Comparison of ENCODE assay signal across 8 cellular contexts in genomic region chr14:71320107-71320733, GRCh38. TPM values are rescaled to one million over a fixed set of nuclear protein-coding genes. Genes with fewer than 3 reads are reported as not detected.
DNase-seq lines count a peak whose midpoint lies in the region; ATAC-seq, FAIRE-seq and TF ChIP-seq lines count a peak whose summit lies in the region.

Gene SIPA1L1 (plus strand): TSS chr14:71320476.

- H3K4me1 Mint-ChIP-seq in natural killer cell treated with Interleukin-12 subunit alpha and Interleukin-12 subunit beta and Interleukin-15 and Interleukin-18, amount 100 ng/mL, for 72 hours (ENCODE audit: low read depth in 2 of 2) = peaks cover 43 to 48% of the 10 kb centered on the region in 2 donors

- H3K4me2 ChIP-seq in Loucy (ENCODE audit: low read depth, low read length, poor library complexity, severe bottlenecking) = peak within 1 kb of the TSS; percentile 88

- FAIRE-seq in H54 (lab: Jason Lieb, UNC) = peak; percentile 53

- H3K9me2 ChIP-seq in Loucy (replicated peaks; ENCODE audit: low read depth, low read length) = no peaks in the 10 kb centered on the region

- no peak for TF ChIP-seq CTCF in Loucy (conservative IDR thresholded peaks at IDR 0.05; ENCODE audit: low read length)

- peaks cover 8% of the 10 kb centered on the region; the same call in 1 of the 2 replicates for H3F3A ChIP-seq in Loucy (ENCODE audit: low read depth)

- no peaks in the 10 kb centered on the region for H3K36me3 ChIP-seq in Loucy (ENCODE audit: insufficient read depth, low read length)

- H3K27me3 Mint-ChIP-seq in natural killer cell treated with Interleukin-12 subunit alpha and Interleukin-12 subunit beta and Interleukin-15 and Interleukin-18, amount 100 ng/mL, for 72 hours = peaks cover 0 to 5% of the 10 kb centered on the region in 2 donors

- DNase-seq in EL = peak; percentile 99
- DNase-seq in H54 (ENCODE audit: insufficient read length, low spot score) = peak; percentile 88
- peak; percentile 96 for DNase-seq in activated T-helper 9 cell treated with anti-CD3 and anti-CD28 coated beads, Interleukin-2, amount 50 U/mL, for 16 hours (ENCODE audit: low read depth)
- DNase-seq in fibroblast of peridontal ligament (ENCODE audit: extremely low read depth) = peak; percentile 98
- peak; percentile 99 for DNase-seq in natural killer cell treated with Interleukin-12 subunit alpha and Interleukin-12 subunit beta and Interleukin-15 and Interleukin-18, amount 100 ng/mL, for 72 hours (ENCODE audit: low spot score)
- DNase-seq in stimulated activated naive CD8-positive, alpha-beta T cell treated with anti-CD3 and anti-CD28 coated beads, Interleukin-15, Interleukin-2, amounts not matched to agents 100 U/mL and 50 U/mL, for 24 hours = peak; percentile 98

- ATAC-seq in natural killer cell treated with Interleukin-12 subunit alpha and Interleukin-12 subunit beta and Interleukin-15 and Interleukin-18, amount 100 ng/mL, for 72 hours = peak; percentile 92 to 94
- ATAC-seq in stimulated activated naive CD8-positive, alpha-beta T cell treated with anti-CD3 and anti-CD28 coated beads, Interleukin-15, Interleukin-2, amounts not matched to agents 100 U/mL and 50 U/mL, for 24 hours = peak; percentile 87

- peak within 1 kb of the TSS; percentile 82 to 86 for H3K27ac Mint-ChIP-seq in natural killer cell treated with Interleukin-12 subunit alpha and Interleukin-12 subunit beta and Interleukin-15 and Interleukin-18, amount 100 ng/mL, for 72 hours

- H2AFZ ChIP-seq in Loucy (ENCODE audit: low read length) = peak within 1 kb of the TSS; percentile 54

- peak within 1 kb of the TSS; percentile 91 for H3K4me3 Mint-ChIP-seq in natural killer cell treated with Interleukin-12 subunit alpha and Interleukin-12 subunit beta and Interleukin-15 and Interleukin-18, amount 100 ng/mL, for 72 hours

- peak within 1 kb of the TSS; percentile 89 for H3K9ac ChIP-seq in Loucy (ENCODE audit: low read depth, low read length, poor library complexity, severe bottlenecking)

- no peaks in the 10 kb centered on the region for H3K9me3 ChIP-seq in Loucy (ENCODE audit: insufficient read depth, low read depth, low read length)

- H3K79me2 ChIP-seq in Loucy (ENCODE audit: insufficient read depth, low read length) = peaks cover 46% of the 10 kb centered on the region

- H3K4me3 ChIP-seq in Loucy (ENCODE audit: low read length, poor library complexity, severe bottlenecking) = peak within 1 kb of the TSS; percentile 87

- H3K36me3 Mint-ChIP-seq in natural killer cell treated with Interleukin-12 subunit alpha and Interleukin-12 subunit beta and Interleukin-15 and Interleukin-18, amount 100 ng/mL, for 72 hours = no peaks in the 10 kb centered on the region

- H4K20me1 ChIP-seq in Loucy (ENCODE audit: insufficient read depth, low read length, poor library complexity, severe bottlenecking) = peaks cover 33% of the 10 kb centered on the region

- H3K27me3 ChIP-seq in Loucy (ENCODE audit: insufficient read depth, low read length, poor library complexity, severe bottlenecking) = no peaks in the 10 kb centered on the region

- peak; percentile 86 for TF ChIP-seq POLR2A in H54 (IDR thresholded peaks at IDR 0.05; ENCODE audit: low read depth, low read length)
- TF ChIP-seq POLR2A in Raji (IDR thresholded peaks at IDR 0.05; ENCODE audit: insufficient read depth, low read depth, low read length) = peak; percentile 85

- peaks cover 38% of the 10 kb centered on the region for H3K4me1 ChIP-seq in Loucy (ENCODE audit: insufficient read depth, low read length, poor library complexity, severe bottlenecking)

- no peaks in the 10 kb centered on the region for H3K9me3 Mint-ChIP-seq in natural killer cell treated with Interleukin-12 subunit alpha and Interleukin-12 subunit beta and Interleukin-15 and Interleukin-18, amount 100 ng/mL, for 72 hours

RNA-seq across cellular contexts. Expression of gene SIPA1L1, which starts in this region (rescaled TPM):
- total RNA-seq in natural killer cell treated with Interleukin-12 subunit alpha and Interleukin-12 subunit beta and Interleukin-15 and Interleukin-18, amount 100 ng/mL, for 72 hours = 10 to 100 TPM; 54.6 to 69.5 TPM

Comparison
In these comparisons a context has a peak if more than half of its experiments do, and no peak if none do; other contexts are left out.
1. Peak in every context shown above with its lines: DNase-seq, ATAC-seq and H3K4me3 ChIP-seq.